Comparison of ENCODE assay signal across 11 cellular contexts in genomic region chr2:105889046-105889445, GRCh38.
"Had no signal": no experiment of that assay in that cellular context is flagged by ENCODE, and none has a peak within 500 bp of the region (broad histone marks: within the 10 kb centered on the region; RNA-seq: fewer than 3 reads in every experiment).

No MANE protein-coding gene starts in this region.

- H3K27me3 Mint-ChIP-seq: activated CD8-positive, alpha-beta memory T cell treated with anti-CD3 and anti-CD28 coated beads, Interleukin-2, amount 10 ng/mL, durations not matched to agents 7 days and 5 days; progenitor cell of endocrine pancreas had no signal

- H3K9me3 ChIP-seq: upper lobe of right lung had no signal

- H3K4me3 Mint-ChIP-seq: activated CD8-positive, alpha-beta memory T cell treated with anti-CD3 and anti-CD28 coated beads, Interleukin-2, amount 10 ng/mL, durations not matched to agents 7 days and 5 days; nephron progenitor cell had no signal

- DNase-seq: activated CD4-positive, alpha-beta T cell treated with anti-CD3 and anti-CD28 coated beads, Interleukin-2, amount 50 U/mL, for 4 hours; activated CD8-positive, alpha-beta memory T cell treated with anti-CD3 and anti-CD28 coated beads, Interleukin-2, amount 10 ng/mL, durations not matched to agents 7 days and 5 days; activated gamma-delta T cell treated with Interleukin-2 at 50 U/mL for 16 hours; hypothalamus; nephron progenitor cell; occipital lobe; spleen; T1000; upper lobe of right lung had no signal

- H3K4me3 ChIP-seq: spleen, thoracic aorta, upper lobe of right lung had no signal

- H3K27ac ChIP-seq: upper lobe of right lung had no signal

- H3K27ac Mint-ChIP-seq: activated CD8-positive, alpha-beta memory T cell treated with anti-CD3 and anti-CD28 coated beads, Interleukin-2, amount 10 ng/mL, durations not matched to agents 7 days and 5 days; nephron progenitor cell had no signal

- H3K27me3 ChIP-seq: spleen, upper lobe of right lung had no signal
